Comparison of ENCODE assay signal across 13 cellular contexts in the genomic region with DNA sequence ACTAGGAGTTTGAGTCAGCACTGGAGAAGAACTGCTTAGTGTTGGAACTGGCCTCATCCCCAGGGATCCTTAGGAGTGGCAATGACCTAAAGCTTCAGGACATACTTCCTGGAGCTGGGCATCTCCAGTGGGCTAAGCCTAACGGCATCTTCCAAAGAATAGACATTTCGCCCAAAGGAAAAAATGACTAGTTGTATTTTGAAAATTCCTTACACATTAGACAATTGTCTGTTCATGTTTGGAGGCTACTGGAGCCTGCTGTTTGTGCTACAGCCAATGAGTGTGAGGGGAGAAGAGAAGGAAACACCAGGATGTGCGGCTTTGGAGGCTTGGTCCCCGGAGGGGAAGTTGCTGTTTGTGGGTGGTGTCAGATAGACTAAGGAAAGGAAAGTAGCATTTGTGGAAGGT.
DNase-seq lines count a peak whose midpoint lies in the region; FAIRE-seq and TF ChIP-seq lines count a peak whose summit lies in the region.
"Had no signal": no experiment of that assay in that cellular context is flagged by ENCODE, and none has a peak within 500 bp of the region (broad histone marks: within the 10 kb centered on the region; RNA-seq: fewer than 3 reads in every experiment).

No MANE protein-coding gene starts in this region.

- DNase-seq in HTR-8/SVneo (ENCODE audit: insufficient read length, low spot score), result peak; percentile 72
- no peak for DNase-seq in chondrocyte (ENCODE audit: low spot score)
- DNase-seq in iris pigment epithelial cell (ENCODE audit: low read depth), result peak; percentile 15
- DNase-seq in activated naive CD4-positive, alpha-beta T cell treated with Interleukin-2 at 50 U/mL for 16 hours, result no peak
- no peak for DNase-seq in tibial artery
- no peak for DNase-seq in COR-L47 (lab: John Stamatoyannopoulos, UW)
- no peak for DNase-seq in activated T-helper 1 cell treated with anti-CD3 and anti-CD28 coated beads, Interleukin-12 subunit alpha, Interleukin-12 subunit beta, Interleukin-2, Interleukin-4 antibody, amounts not matched to agents 30 ng/mL and 10 ng/mL and 1 ng/mL, durations not matched to agents 14 hours and 24 hours and 36 hours (ENCODE audit: low spot score)
- DNase-seq: activated CD4-positive, alpha-beta T cell treated with anti-CD3 and anti-CD28 coated beads, Interleukin-2, amount 50 U/mL, for 1 hour; activated naive CD4-positive, alpha-beta T cell treated with anti-CD3 and anti-CD28 coated beads, Interleukin-2, amount 10 ng/mL, durations not matched to agents 7 days and 5 days; DMS79 treated with DMSO at 0.1 percent for 48 hours; NCI-H510A treated with DMSO at 0.1 percent for 48 hours; stimulated activated CD4-positive, alpha-beta T cell treated with anti-CD3 and anti-CD28 coated beads, Interleukin-4, amount 100 ng/mL, for 1 hour had no signal

- no peak overlapping the region for H3K4me3 ChIP-seq in tibial artery
- H3K4me3 ChIP-seq: neural progenitor cell had no signal

- no peaks in the 10 kb centered on the region for H3K36me3 ChIP-seq in tibial artery
- H3K36me3 ChIP-seq: neural progenitor cell had no signal

- no peaks in the 10 kb centered on the region for H3K9me3 Mint-ChIP-seq in chondrocyte (ENCODE audit: low read depth)
- H3K9me3 Mint-ChIP-seq in activated T-helper 1 cell treated with anti-CD3 and anti-CD28 coated beads, Interleukin-12 subunit alpha, Interleukin-12 subunit beta, Interleukin-2, Interleukin-4 antibody, amounts not matched to agents 30 ng/mL and 10 ng/mL and 1 ng/mL, durations not matched to agents 14 hours and 24 hours and 36 hours, result no peaks in the 10 kb centered on the region
- H3K9me3 Mint-ChIP-seq: neural progenitor cell had no signal

- H3K27me3 ChIP-seq in tibial artery, result no peaks in the 10 kb centered on the region
- H3K27me3 ChIP-seq: neural progenitor cell had no signal

- intact Hi-C loops in tibial artery (cut with DNase I; ENCODE audit: low total_unique reads), result no loop called here
- intact Hi-C loops in activated T-helper 1 cell treated with anti-CD3 and anti-CD28 coated beads, Interleukin-12 subunit alpha, Interleukin-12 subunit beta, Interleukin-2, Interleukin-4 antibody, amounts not matched to agents 30 ng/mL and 10 ng/mL and 1 ng/mL, durations not matched to agents 14 hours and 24 hours and 36 hours (cut with micrococcal nuclease), result no loop called here

- peak overlapping the region in 1 of 2 donors; percentile 9 for H3K27ac ChIP-seq in tibial artery
- H3K27ac ChIP-seq: neural progenitor cell had no signal

- H3K9me3 ChIP-seq in tibial artery, result no peaks in the 10 kb centered on the region

- H3K36me3 Mint-ChIP-seq in chondrocyte (ENCODE audit: low read depth), result no peaks in the 10 kb centered on the region
- peaks cover under 1% of the 10 kb centered on the region for H3K36me3 Mint-ChIP-seq in activated T-helper 1 cell treated with anti-CD3 and anti-CD28 coated beads, Interleukin-12 subunit alpha, Interleukin-12 subunit beta, Interleukin-2, Interleukin-4 antibody, amounts not matched to agents 30 ng/mL and 10 ng/mL and 1 ng/mL, durations not matched to agents 14 hours and 24 hours and 36 hours (ENCODE audit: low read depth)
- H3K36me3 Mint-ChIP-seq: activated naive CD4-positive, alpha-beta T cell treated with anti-CD3 and anti-CD28 coated beads, Interleukin-2, amount 10 ng/mL, durations not matched to agents 7 days and 5 days; neural progenitor cell had no signal

- H3K27me3 Mint-ChIP-seq in chondrocyte (ENCODE audit: low read depth), result no peaks in the 10 kb centered on the region
- peaks cover 14% of the 10 kb centered on the region for H3K27me3 Mint-ChIP-seq in activated T-helper 1 cell treated with anti-CD3 and anti-CD28 coated beads, Interleukin-12 subunit alpha, Interleukin-12 subunit beta, Interleukin-2, Interleukin-4 antibody, amounts not matched to agents 30 ng/mL and 10 ng/mL and 1 ng/mL, durations not matched to agents 14 hours and 24 hours and 36 hours (ENCODE audit: insufficient read depth)

- H3K4me1 ChIP-seq in tibial artery, result peaks cover 0 to 12% (median 6%) of the 10 kb centered on the region in 4 donors
- H3K4me1 ChIP-seq: neural progenitor cell had no signal

- H3K4me3 Mint-ChIP-seq in chondrocyte (ENCODE audit: unreplicated experiment), result no peak overlapping the region
- H3K4me3 Mint-ChIP-seq in activated T-helper 1 cell treated with anti-CD3 and anti-CD28 coated beads, Interleukin-12 subunit alpha, Interleukin-12 subunit beta, Interleukin-2, Interleukin-4 antibody, amounts not matched to agents 30 ng/mL and 10 ng/mL and 1 ng/mL, durations not matched to agents 14 hours and 24 hours and 36 hours, result no peak overlapping the region
- H3K4me3 Mint-ChIP-seq: activated naive CD4-positive, alpha-beta T cell treated with anti-CD3 and anti-CD28 coated beads, Interleukin-2, amount 10 ng/mL, durations not matched to agents 7 days and 5 days; neural progenitor cell had no signal

- peak overlapping the region; percentile 33 for H3K27ac Mint-ChIP-seq in chondrocyte (ENCODE audit: unreplicated experiment)
- no peak overlapping the region for H3K27ac Mint-ChIP-seq in activated T-helper 1 cell treated with anti-CD3 and anti-CD28 coated beads, Interleukin-12 subunit alpha, Interleukin-12 subunit beta, Interleukin-2, Interleukin-4 antibody, amounts not matched to agents 30 ng/mL and 10 ng/mL and 1 ng/mL, durations not matched to agents 14 hours and 24 hours and 36 hours
- H3K27ac Mint-ChIP-seq: activated naive CD4-positive, alpha-beta T cell treated with anti-CD3 and anti-CD28 coated beads, Interleukin-2, amount 10 ng/mL, durations not matched to agents 7 days and 5 days; neural progenitor cell had no signal

- peaks cover 9% of the 10 kb centered on the region for H3K4me1 Mint-ChIP-seq in chondrocyte (ENCODE audit: low read depth)
- peaks cover 38% of the 10 kb centered on the region for H3K4me1 Mint-ChIP-seq in activated T-helper 1 cell treated with anti-CD3 and anti-CD28 coated beads, Interleukin-12 subunit alpha, Interleukin-12 subunit beta, Interleukin-2, Interleukin-4 antibody, amounts not matched to agents 30 ng/mL and 10 ng/mL and 1 ng/mL, durations not matched to agents 14 hours and 24 hours and 36 hours (ENCODE audit: low read depth)

- no peak for FAIRE-seq in HTR-8/SVneo (lab: Jason Lieb, UNC)

- no peak for TF ChIP-seq CTCF in chondrocyte (IDR thresholded peaks at IDR 0.05)
- TF ChIP-seq CTCF in tibial artery (IDR thresholded peaks at IDR 0.05), result no peak

Comparison
In these comparisons a context has a peak if more than half of its experiments do, and no peak if none do; other contexts are left out.
1. DNase-seq: peak in HTR-8/SVneo (single experiment) and iris pigment epithelial cell (single experiment); none in chondrocyte (single experiment), activated naive CD4-positive, alpha-beta T cell treated with Interleukin-2 at 50 U/mL for 16 hours (single experiment), tibial artery (0 of 2), COR-L47 (single experiment) and activated T-helper 1 cell treated with anti-CD3 and anti-CD28 coated beads, Interleukin-12 subunit alpha, Interleukin-12 subunit beta, Interleukin-2, Interleukin-4 antibody, amounts not matched to agents 30 ng/mL and 10 ng/mL and 1 ng/mL, durations not matched to agents 14 hours and 24 hours and 36 hours (single experiment).